ENCODE assay signal across 24 cellular contexts in genomic region chr19:17500447-17501198, GRCh38. TPM values are rescaled to one million over a fixed set of nuclear protein-coding genes. Genes with fewer than 3 reads are reported as not detected.
DNase-seq lines count a peak whose midpoint lies in the region; ATAC-seq, FAIRE-seq and TF ChIP-seq lines count a peak whose summit lies in the region.
"Had no signal": no experiment of that assay in that cellular context is flagged by ENCODE, and none has a peak within 500 bp of the region (broad histone marks: within the 10 kb centered on the region; RNA-seq: fewer than 3 reads in every experiment).

No MANE protein-coding gene starts in this region.

- no peak for TF ChIP-seq EP300 in GM12878 (IDR thresholded peaks at IDR 0.05; ENCODE audit: borderline replicate concordance in 1 of 2, control insufficient read depth in 1 of 2, low read depth in 2 of 2, low read length in 2 of 2)

- peaks cover 0 to 44% (median 25%) of the 10 kb centered on the region in 9 donors for H3K4me1 ChIP-seq in heart right ventricle
- H3K4me1 ChIP-seq in GM12878 (ENCODE audit: control insufficient read depth, insufficient read depth, low read length), result peaks cover 13% of the 10 kb centered on the region
- peaks cover 28 to 38% of the 10 kb centered on the region in 2 experiments for H3K4me1 ChIP-seq in neutrophil (ENCODE audit: control insufficient read depth in 1 of 2, insufficient read depth in 1 of 2, low read depth in 1 of 2, low read length in 1 of 2)
- peaks cover 0 to 5% of the 10 kb centered on the region in 2 donors for H3K4me1 ChIP-seq in uterus
- H3K4me1 ChIP-seq: SJSA1 had no signal

- no peaks in the 10 kb centered on the region for H3K9me3 ChIP-seq in heart right ventricle
- no peaks in the 10 kb centered on the region; the same call in 2 of the 3 replicates for H3K9me3 ChIP-seq in GM12878 (replicated peaks; ENCODE audit: control insufficient read depth, insufficient read depth, low read length)
- H3K9me3 ChIP-seq in neutrophil, result no peaks in the 10 kb centered on the region
- H3K9me3 ChIP-seq in uterus, result no peaks in the 10 kb centered on the region
- H3K9me3 ChIP-seq: A549, SJSA1 had no signal

- TF ChIP-seq POLR2A in GM12878 (IDR thresholded peaks at IDR 0.05; ENCODE audit: low read depth, low read length) (peak; percentile 16; the same call in 1 of the 2 replicates), uterus (IDR thresholded peaks at IDR 0.05) (no peak)

- H3K27me3 ChIP-seq in heart right ventricle (no peaks in the 10 kb centered on the region), GM12878 (replicated peaks in 1 of 2; ENCODE audit: control insufficient read depth in 2 of 2, insufficient read depth in 2 of 2, low read length in 1 of 2) (no peaks in the 10 kb centered on the region), neutrophil (no peaks in the 10 kb centered on the region), uterus (no peaks in the 10 kb centered on the region)
- H3K27me3 ChIP-seq: SJSA1 had no signal

- SMC1A ChIA-PET in GM12878 (lab: Charles Lee; ENCODE audit: uncharacterized antibody, unreplicated experiment), result no interaction called here

- BruUV-seq in GM12878 (replicated peaks; lab: Mats Ljungman, UMichigan), result no TSS peak

- 93 to 94% methylated on average over 27 of the region's 27 CpGs for WGBS in heart right ventricle, 2 donors
- 94% methylated on average over 27 of the region's 27 CpGs for WGBS in GM12878 (ENCODE audit: insufficient coverage, insufficient replicate concordance, low lambda C conversion rate, missing lambda C conversion rate)

- H3K4me3 ChIP-seq in heart right ventricle (no peak overlapping the region), GM12878 (no peak overlapping the region), neutrophil (ENCODE audit: low read depth in 1 of 2, low read length in 1 of 2) (no peak overlapping the region), uterus (no peak overlapping the region)
- H3K4me3 ChIP-seq: A549, SJSA1 had no signal

- no peak overlapping the region for H2AFZ ChIP-seq in GM12878 (ENCODE audit: control insufficient read depth, low read depth, low read length)

- ATAC-seq in heart right ventricle (peak in 1 of 8 donors; percentile 24), Right ventricle myocardium superior (ENCODE audit: poor library complexity) (no peak), GM12878 (no peak), HG03460 (IDR thresholded peaks at IDR 0.05; ENCODE audit: unreplicated experiment) (no peak)
- ATAC-seq: A549; activated CD4-positive, CD25-positive, alpha-beta regulatory T cell treated with anti-CD3 and anti-CD28 coated beads, Interleukin-2, amount 50 U/mL, for 24 hours; activated CD8-positive, alpha-beta memory T cell treated with anti-CD3 and anti-CD28 coated beads, Interleukin-2, amount 10 ng/mL, durations not matched to agents 7 days and 5 days had no signal

- TF ChIP-seq CTCF in heart right ventricle (IDR thresholded peaks at IDR 0.05) (no peak), GM12878 (IDR thresholded peaks at IDR 0.05 in 2 of 3, conservative IDR thresholded peaks at IDR 0.05 in 1 of 3; ENCODE audit: control insufficient read depth in 2 of 3, extremely low read depth in 1 of 3, insufficient read depth in 1 of 3, low read depth in 3 of 3, low read length in 3 of 3) (no peak), neutrophil (IDR thresholded peaks at IDR 0.05) (no peak), uterus (IDR thresholded peaks at IDR 0.05) (no peak)

- H3K27ac ChIP-seq in heart right ventricle (peak overlapping the region in 8 of 10 donors; percentile 32 to 69 (median 58)), GM12878 (ENCODE audit: control insufficient read depth, insufficient read depth) (no peak overlapping the region), neutrophil (peak overlapping the region; percentile 81), uterus (peak overlapping the region; percentile 57 to 76)
- H3K27ac ChIP-seq: SJSA1 had no signal

- H4K20me1 ChIP-seq in GM12878 (ENCODE audit: control insufficient read depth, insufficient read depth), result peaks cover 2% of the 10 kb centered on the region

- DNase-seq in heart right ventricle (no peak), Right ventricle myocardium superior (no peak), GM12878 (ENCODE audit: low read depth, low spot score) (no peak), uterus (no peak), H4 (ENCODE audit: low spot score) (no peak)
- no peak for DNase-seq in stimulated activated CD4-positive, alpha-beta T cell treated with anti-CD3 and anti-CD28 coated beads, Interleukin-1b, Interleukin-23, amount 100 ng/mL, for 48 hours
- DNase-seq: activated CD8-positive, alpha-beta memory T cell treated with anti-CD3 and anti-CD28 coated beads, Interleukin-2, amount 10 ng/mL, durations not matched to agents 7 days and 5 days; activated gamma-delta T cell treated with Interleukin-2 at 50 U/mL for 16 hours; CD4-positive, alpha-beta T cell; cortex of kidney; MM.1S; NCI-H1694 treated with DMSO at 0.1 percent for 48 hours; NCI-H446 treated with DMSO at 0.1 percent for 48 hours; nucleus accumbens had no signal

- no peak for FAIRE-seq in GM12878 (lab: Jason Lieb, UNC)
- FAIRE-seq: A549, astrocyte, islet of Langerhans had no signal

- no peaks in the 10 kb centered on the region for H3K79me2 ChIP-seq in GM12878 (ENCODE audit: control insufficient read depth, insufficient read depth, low read length)

- no peak overlapping the region for H3K9ac ChIP-seq in GM12878 (ENCODE audit: control insufficient read depth, insufficient read depth, low read length)

- in situ Hi-C loops in GM12878 (cut with MboI), result no loop called here

- POLR2A ChIA-PET in GM12878 (lab: Charles Lee), result interaction anchor here (0.6 kb wide), 1 partner anchor 114 kb away, joined by 5 read pairs; no protein-coding TSS in a partner anchor

- H3K36me3 ChIP-seq in heart right ventricle (peaks cover 0 to 84% (median 27%) of the 10 kb centered on the region in 9 donors), GM12878 (ENCODE audit: control insufficient read depth in 2 of 2, insufficient read depth in 2 of 2, low read length in 1 of 2) (no peaks in the 10 kb centered on the region), neutrophil (no peaks in the 10 kb centered on the region), uterus (no peaks in the 10 kb centered on the region)

- TF ChIP-seq RAD21 in GM12878 (IDR thresholded peaks at IDR 0.05; ENCODE audit: insufficient read depth, low read depth, low read length), result no peak

- no peak overlapping the region for H3K4me2 ChIP-seq in GM12878 (ENCODE audit: control insufficient read depth, insufficient read depth)
- H3K4me2 ChIP-seq: A549 had no signal

- intact Hi-C loops in heart right ventricle (cut with DNase I), result no loop called here
- intact Hi-C loops in Right ventricle myocardium superior (cut with DNase I), result no loop called here
- intact Hi-C loops in GM12878 (cut with micrococcal nuclease; ENCODE audit: unreplicated experiment), result no loop called here
- intact Hi-C loops in uterus (cut with DNase I; ENCODE audit: low total_unique reads), result no loop called here

- CTCF ChIA-PET in GM12878 (lab: Yijun Ruan, JAX), result interaction anchor here (1.6 kb wide), 1 partner anchor 88 kb away, joined by 4 read pairs; no protein-coding TSS in a partner anchor

- RAD21 ChIA-PET in GM12878 (lab: Charles Lee; ENCODE audit: unreplicated experiment), result no interaction called here

RNA-seq across cellular contexts. Expression of gene PGLS, which starts 10.8 kb away (rescaled TPM):
- 10 to 100 TPM; 16.2 to 45.4 (median 20.6) TPM for total RNA-seq in heart right ventricle
- 10 to 100 TPM; 40.7 to 57.6 TPM for polyA plus RNA-seq in heart right ventricle
- total RNA-seq in Right ventricle myocardium superior, result 19.6 TPM
- total RNA-seq in GM12878 (2013; cell fraction: nucleolus; rRNA removed), result 26.8 and 30.3 TPM in 2 replicates
- total RNA-seq in GM12878 (2014; rRNA removed), result 74.9 and 89.3 TPM in 2 replicates
- total RNA-seq in GM12878 (2014; rRNA removed; fragmentation: Illumina TruSeq; extraction: Trizol), result 37.4 and 41.5 TPM in 2 replicates
- total RNA-seq in GM12878 (2021), result 132 TPM in 2 replicates
- 26.0 TPM for polyA plus RNA-seq in GM12878 (2011; ENCODE audit: low read depth)
- 14.9 and 32.6 TPM in 2 replicates for polyA plus RNA-seq in GM12878 (2011; rRNA removed)
- polyA plus RNA-seq in GM12878 (2011; cell fraction: cytosol; rRNA removed), result 54.2 and 80.4 TPM in 2 replicates
- polyA plus RNA-seq in GM12878 (2011; cell fraction: nucleus; rRNA removed), result 63.6 and 66.2 TPM in 2 replicates
- polyA plus RNA-seq in GM12878 (2012), result 74.7 and 91.6 TPM in 2 replicates
- polyA plus RNA-seq in GM12878 (2014; fragmentation: Illumina TruSeq; extraction: Trizol), result 18.2 and 44.1 TPM in 2 replicates
- polyA plus RNA-seq in GM12878 (2014; fragmentation: Nextera tagmentation; extraction: Ambion mirVana), result 1 to 10 TPM; 1.4 to 8.6 TPM
- 136 and 139 TPM in 2 replicates for polyA plus RNA-seq in GM12878 (2014; rRNA removed)
- polyA plus RNA-seq in GM12878 (2016; fragmentation: Nextera tagmentation; extraction: Ambion mirVana), result 100 to 1,000 TPM; 101 to 114 TPM
- polyA minus RNA-seq in GM12878 (2011; rRNA and poly(A)+ RNA removed), result 25.2 and 56.2 TPM in 2 replicates
- 20.8 and 36.4 TPM in 2 replicates for polyA minus RNA-seq in GM12878 (2011; cell fraction: cytosol; rRNA and poly(A)+ RNA removed)
- 18.1 and 28.7 TPM in 2 replicates for polyA minus RNA-seq in GM12878 (2011; cell fraction: nucleus; rRNA and poly(A)+ RNA removed)
- 10 to 100 TPM; 16.9 to 41.0 (median 34.1) TPM for total RNA-seq in uterus
- total RNA-seq in H4 (2014; rRNA removed; shearing (Covaris generic)), result 80.9 and 96.4 TPM in 2 replicates

RNA-seq across cellular contexts. Expression of gene SLC27A1, which starts 30.3 kb away (rescaled TPM):
- total RNA-seq in heart right ventricle (10 to 100 TPM; 37.1 to 64.5 (median 47.2) TPM), Right ventricle myocardium superior (64.2 TPM), GM12878 (2014; rRNA removed) (1.3 and 2.3 TPM in 2 replicates), GM12878 (2014; rRNA removed; fragmentation: Illumina TruSeq; extraction: Trizol) (0.55 and 0.72 TPM in 2 replicates), GM12878 (2021) (2.3 and 2.8 TPM in 2 replicates), uterus (10 to 100 TPM in 3 of 4 donors, 1 to 10 TPM in 1; 7.1 to 36.5 (median 26.9) TPM)
- polyA plus RNA-seq in heart right ventricle (10 to 100 TPM; 16.0 to 78.3 TPM), GM12878 (2011; rRNA removed) (0.79 and 1.8 TPM in 2 replicates), GM12878 (2014; fragmentation: Illumina TruSeq; extraction: Trizol) (0.35 and 0.68 TPM in 2 replicates), GM12878 (2014; fragmentation: Nextera tagmentation; extraction: Ambion mirVana) (under 1 TPM; 0.11 to 0.31 TPM), GM12878 (2014; rRNA removed) (1.7 and 2.6 TPM in 2 replicates), GM12878 (2016; fragmentation: Nextera tagmentation; extraction: Ambion mirVana) (1 to 10 TPM; 1.0 to 1.4 TPM)
- 9.5 and 10.5 TPM in 2 replicates for total RNA-seq in GM12878 (2013; cell fraction: nucleolus; rRNA removed)
- polyA plus RNA-seq in GM12878 (2011; ENCODE audit: low read depth), result 1.2 TPM
- polyA plus RNA-seq in GM12878 (2011; cell fraction: cytosol; rRNA removed), result 2.8 and 4.1 TPM in 2 replicates
- 8.1 and 9.0 TPM in 2 replicates for polyA plus RNA-seq in GM12878 (2011; cell fraction: nucleus; rRNA removed)
- polyA plus RNA-seq in GM12878 (2012), result 3.9 and 4.0 TPM in 2 replicates
- 0.88 and 2.7 TPM in 2 replicates for polyA minus RNA-seq in GM12878 (2011; rRNA and poly(A)+ RNA removed)
- polyA minus RNA-seq in GM12878 (2011; cell fraction: cytosol; rRNA and poly(A)+ RNA removed), result 1.5 and 2.3 TPM in 2 replicates
- polyA minus RNA-seq in GM12878 (2011; cell fraction: nucleus; rRNA and poly(A)+ RNA removed), result 1.2 and 3.1 TPM in 2 replicates
- total RNA-seq in H4 (2014; rRNA removed; shearing (Covaris generic)), result 3.6 and 4.8 TPM in 2 replicates

RNA-seq across cellular contexts. Expression of gene NXNL1, which starts 39.9 kb away (rescaled TPM):
- total RNA-seq in heart right ventricle, result under 1 TPM in 4 of 10 donors, not detected in 6; 0.42 to 0.80 (median 0.55) TPM
- polyA plus RNA-seq in heart right ventricle, result 1 to 10 TPM in 1 of 2 donors, not detected in 1; 1.1 TPM
- total RNA-seq in Right ventricle myocardium superior, result 0.24 TPM
- not detected in 2 replicates for total RNA-seq in GM12878 (2013; cell fraction: nucleolus; rRNA removed)
- not detected in 2 replicates for total RNA-seq in GM12878 (2014; rRNA removed)
- not detected in 2 replicates for total RNA-seq in GM12878 (2014; rRNA removed; fragmentation: Illumina TruSeq; extraction: Trizol)
- total RNA-seq in GM12878 (2021), result not detected in 2 replicates
- polyA plus RNA-seq in GM12878 (2011; ENCODE audit: low read depth), result not detected
- not detected in 2 replicates for polyA plus RNA-seq in GM12878 (2011; rRNA removed)
- polyA plus RNA-seq in GM12878 (2011; cell fraction: cytosol; rRNA removed), result not detected in 2 replicates
- not detected in 2 replicates for polyA plus RNA-seq in GM12878 (2011; cell fraction: nucleus; rRNA removed)
- not detected in 2 replicates for polyA plus RNA-seq in GM12878 (2012)
- not detected in 2 replicates for polyA plus RNA-seq in GM12878 (2014; fragmentation: Illumina TruSeq; extraction: Trizol)
- not detected for polyA plus RNA-seq in GM12878 (2014; fragmentation: Nextera tagmentation; extraction: Ambion mirVana)
- polyA plus RNA-seq in GM12878 (2014; rRNA removed), result not detected in 2 replicates
- not detected for polyA plus RNA-seq in GM12878 (2016; fragmentation: Nextera tagmentation; extraction: Ambion mirVana)
- not detected in 2 replicates for polyA minus RNA-seq in GM12878 (2011; rRNA and poly(A)+ RNA removed)
- polyA minus RNA-seq in GM12878 (2011; cell fraction: cytosol; rRNA and poly(A)+ RNA removed), result not detected in 2 replicates
- polyA minus RNA-seq in GM12878 (2011; cell fraction: nucleus; rRNA and poly(A)+ RNA removed), result not detected in 2 replicates
- total RNA-seq in uterus, result not detected
- not detected in 2 replicates for total RNA-seq in H4 (2014; rRNA removed; shearing (Covaris generic))
- total RNA-seq: activated CD8-positive, alpha-beta memory T cell treated with anti-CD3 and anti-CD28 coated beads, Interleukin-2, amount 10 ng/mL, durations not matched to agents 7 days and 5 days; astrocyte; CD4-positive, alpha-beta T cell; mononuclear cell; SJSA1; urinary bladder had no signal
- polyA plus RNA-seq: A549, esophagus, urinary bladder had no signal

RNA-seq across cellular contexts. Expression of gene TMEM221, which starts 52.2 kb away (rescaled TPM):
- total RNA-seq in heart right ventricle (under 1 TPM in 2 of 10 donors, not detected in 8; 0.12 to 0.20 TPM), Right ventricle myocardium superior (0.11 TPM), GM12878 (2014; rRNA removed) (not detected in 2 replicates), GM12878 (2014; rRNA removed; fragmentation: Illumina TruSeq; extraction: Trizol) (not detected in 2 replicates), GM12878 (2021) (not detected in 2 replicates), uterus (10 to 100 TPM in 1 of 4 donors, 1 to 10 TPM in 2, not detected in 1; 2.2 to 16.5 (median 3.9) TPM)
- polyA plus RNA-seq in heart right ventricle (under 1 TPM in 1 of 2 donors, not detected in 1; 0.03 TPM), GM12878 (2011; rRNA removed) (not detected in 2 replicates), GM12878 (2014; fragmentation: Illumina TruSeq; extraction: Trizol) (not detected in 2 replicates), GM12878 (2014; fragmentation: Nextera tagmentation; extraction: Ambion mirVana) (under 1 TPM in 1 of 2 experiments, not detected in 1; 0.04 TPM), GM12878 (2014; rRNA removed) (not detected in 2 replicates), GM12878 (2016; fragmentation: Nextera tagmentation; extraction: Ambion mirVana) (under 1 TPM in 1 of 2 experiments, not detected in 1; 0.24 TPM)
- not detected in 2 replicates for total RNA-seq in GM12878 (2013; cell fraction: nucleolus; rRNA removed)
- polyA plus RNA-seq in GM12878 (2011; ENCODE audit: low read depth), result 0.13 TPM
- polyA plus RNA-seq in GM12878 (2011; cell fraction: cytosol; rRNA removed), result not detected in 2 replicates
- not detected in 2 replicates for polyA plus RNA-seq in GM12878 (2011; cell fraction: nucleus; rRNA removed)
- polyA plus RNA-seq in GM12878 (2012), result 0.06 TPM in 1 of 2 replicates, not detected in the other
- not detected in 2 replicates for polyA minus RNA-seq in GM12878 (2011; rRNA and poly(A)+ RNA removed)
- polyA minus RNA-seq in GM12878 (2011; cell fraction: cytosol; rRNA and poly(A)+ RNA removed), result not detected in 2 replicates
- polyA minus RNA-seq in GM12878 (2011; cell fraction: nucleus; rRNA and poly(A)+ RNA removed), result not detected in 2 replicates
- 0.27 and 1.1 TPM in 2 replicates for total RNA-seq in H4 (2014; rRNA removed; shearing (Covaris generic))
- total RNA-seq: activated CD8-positive, alpha-beta memory T cell treated with anti-CD3 and anti-CD28 coated beads, Interleukin-2, amount 10 ng/mL, durations not matched to agents 7 days and 5 days; CD4-positive, alpha-beta T cell; mononuclear cell; SJSA1 had no signal

RNA-seq across cellular contexts. Expression of gene COLGALT1, which starts 54.8 kb away (rescaled TPM):
- total RNA-seq in heart right ventricle (10 to 100 TPM; 19.7 to 73.8 (median 29.3) TPM), Right ventricle myocardium superior (29.9 TPM), GM12878 (2014; rRNA removed) (24.4 and 30.4 TPM in 2 replicates), GM12878 (2014; rRNA removed; fragmentation: Illumina TruSeq; extraction: Trizol) (16.4 and 17.0 TPM in 2 replicates), GM12878 (2021) (40.5 and 44.7 TPM in 2 replicates), uterus (10 to 100 TPM; 24.6 to 56.6 (median 52.0) TPM)
- polyA plus RNA-seq in heart right ventricle (10 to 100 TPM; 28.4 to 38.6 TPM), GM12878 (2011; rRNA removed) (40.4 and 78.8 TPM in 2 replicates), GM12878 (2014; fragmentation: Illumina TruSeq; extraction: Trizol) (31.4 and 35.7 TPM in 2 replicates), GM12878 (2014; fragmentation: Nextera tagmentation; extraction: Ambion mirVana) (1 to 10 TPM; 1.2 to 3.5 TPM), GM12878 (2014; rRNA removed) (41.8 and 44.3 TPM in 2 replicates), GM12878 (2016; fragmentation: Nextera tagmentation; extraction: Ambion mirVana) (10 to 100 TPM; 22.3 to 29.2 TPM)
- 46.9 and 53.4 TPM in 2 replicates for total RNA-seq in GM12878 (2013; cell fraction: nucleolus; rRNA removed)
- polyA plus RNA-seq in GM12878 (2011; ENCODE audit: low read depth), result 14.5 TPM
- polyA plus RNA-seq in GM12878 (2011; cell fraction: cytosol; rRNA removed), result 61.6 and 90.8 TPM in 2 replicates
- polyA plus RNA-seq in GM12878 (2011; cell fraction: nucleus; rRNA removed), result 168 and 200 TPM in 2 replicates
- polyA plus RNA-seq in GM12878 (2012), result 23.4 and 37.5 TPM in 2 replicates
- 54.4 and 74.8 TPM in 2 replicates for polyA minus RNA-seq in GM12878 (2011; rRNA and poly(A)+ RNA removed)
- polyA minus RNA-seq in GM12878 (2011; cell fraction: cytosol; rRNA and poly(A)+ RNA removed), result 23.5 and 29.9 TPM in 2 replicates
- 17.7 and 32.1 TPM in 2 replicates for polyA minus RNA-seq in GM12878 (2011; cell fraction: nucleus; rRNA and poly(A)+ RNA removed)
- total RNA-seq in H4 (2014; rRNA removed; shearing (Covaris generic)), result 89.9 and 95.2 TPM in 2 replicates
